28 cellular contexts compared by ENCODE assay signal in genomic region chr3:147662705-147663104, GRCh38.
"Had no signal": no experiment of that assay in that cellular context is flagged by ENCODE, and none has a peak within 500 bp of the region (broad histone marks: within the 10 kb centered on the region; RNA-seq: fewer than 3 reads in every experiment).

No MANE protein-coding gene starts in this region.

- H3K27me3 ChIP-seq: MG63 had no signal

- H3K27ac ChIP-seq: KMS-11 had no signal

- H3K9me3 ChIP-seq: MG63 had no signal

- H3K36me3 ChIP-seq: MG63 had no signal

- DNase-seq: Karpas-422, Kasumi-1, KG1, MG63, MM.1S, MV-4-11, NCI-H1048, NCI-H1092, NCI-H1092 treated with DMSO at 0.1 percent for 48 hours, NCI-H1694, NCI-H1694 treated with DMSO at 0.1 percent for 48 hours, NCI-H187, NCI-H187 treated with DMSO at 0.1 percent for 48 hours, NCI-H1930, NCI-H2029, NCI-H2029 treated with DMSO at 0.1 percent for 48 hours, NCI-H2081, NCI-H2081 treated with DMSO at 0.1 percent for 48 hours, NCI-H2107, NCI-H2171, NCI-H2171 treated with DMSO at 0.1 percent for 48 hours, NCI-H2227 treated with DMSO at 0.1 percent for 48 hours, NCI-H226, NCI-H345, NCI-H446, NCI-H446 treated with DMSO at 0.1 percent for 48 hours, NCI-H510A had no signal

- H3K4me3 ChIP-seq: MG63 had no signal

- H3K9ac ChIP-seq: KMS-11 had no signal

- H3K4me2 ChIP-seq: KMS-11 had no signal
